Comparison of ENCODE assay signal across 1 cellular context in the genomic region with DNA sequence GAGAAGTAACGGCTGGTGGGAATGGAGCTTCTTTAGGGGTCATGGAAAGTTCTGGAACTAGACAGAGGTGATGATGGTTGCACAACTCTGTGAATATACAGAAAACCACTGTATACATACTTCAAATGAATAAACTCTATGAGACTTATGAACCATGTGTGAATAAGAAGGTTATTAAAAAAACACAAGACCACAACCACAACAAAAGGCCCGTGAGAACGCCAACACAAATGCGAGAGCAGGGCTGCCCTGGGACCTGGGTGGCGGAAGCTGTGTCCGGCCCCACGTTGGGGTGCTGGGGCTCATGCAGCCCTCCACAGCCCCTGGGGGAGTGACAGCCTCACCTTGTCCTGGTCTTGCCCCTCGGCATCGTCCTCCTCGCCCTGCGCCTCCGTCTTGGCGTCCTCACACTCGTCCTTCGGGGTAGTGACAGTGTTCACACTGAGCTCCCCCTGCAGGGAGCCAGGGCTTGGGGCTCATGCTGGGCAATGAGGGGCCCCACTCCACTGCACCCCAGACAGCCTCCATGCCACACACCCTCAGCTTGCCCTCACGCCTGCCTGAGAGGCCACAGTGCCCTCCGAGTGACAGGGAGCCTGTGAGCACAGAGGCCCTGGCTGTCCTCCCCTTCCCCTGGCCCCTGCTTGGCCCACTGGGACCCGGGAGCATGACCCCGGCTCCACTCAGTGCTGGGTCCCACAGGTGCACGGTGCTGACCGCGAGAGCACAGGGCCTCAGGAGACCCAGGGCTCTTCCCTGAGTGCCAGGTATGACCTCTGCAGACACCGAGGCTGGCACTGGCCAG.
TF ChIP-seq lines count a peak whose summit lies in the region.

No MANE protein-coding gene starts in this region.

TF ChIP-seq in SK-N-SH treated with all-trans-retinoic acid at 6 μM for 48 hours, 23 proteins besides CTCF, POLR2A, EP300 and RAD21 (continued from another document):
- TF ChIP-seq SNAI2 (CRISPR knock-in tag; IDR thresholded peaks at IDR 0.05): no peak
- TF ChIP-seq, protein P1, sequence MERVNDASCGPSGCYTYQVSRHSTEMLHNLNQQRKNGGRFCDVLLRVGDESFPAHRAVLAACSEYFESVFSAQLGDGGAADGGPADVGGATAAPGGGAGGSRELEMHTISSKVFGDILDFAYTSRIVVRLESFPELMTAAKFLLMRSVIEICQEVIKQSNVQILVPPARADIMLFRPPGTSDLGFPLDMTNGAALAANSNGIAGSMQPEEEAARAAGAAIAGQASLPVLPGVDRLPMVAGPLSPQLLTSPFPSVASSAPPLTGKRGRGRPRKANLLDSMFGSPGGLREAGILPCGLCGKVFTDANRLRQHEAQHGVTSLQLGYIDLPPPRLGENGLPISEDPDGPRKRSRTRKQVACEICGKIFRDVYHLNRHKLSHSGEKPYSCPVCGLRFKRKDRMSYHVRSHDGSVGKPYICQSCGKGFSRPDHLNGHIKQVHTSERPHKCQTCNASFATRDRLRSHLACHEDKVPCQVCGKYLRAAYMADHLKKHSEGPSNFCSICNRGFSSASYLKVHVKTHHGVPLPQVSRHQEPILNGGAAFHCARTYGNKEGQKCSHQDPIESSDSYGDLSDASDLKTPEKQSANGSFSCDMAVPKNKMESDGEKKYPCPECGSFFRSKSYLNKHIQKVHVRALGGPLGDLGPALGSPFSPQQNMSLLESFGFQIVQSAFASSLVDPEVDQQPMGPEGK (CRISPR knock-in tag; IDR thresholded peaks at IDR 0.05; ENCODE audit: borderline replicate concordance): no peak
- no peak for TF ChIP-seq BACH2 (CRISPR knock-in tag; IDR thresholded peaks at IDR 0.05; ENCODE audit: borderline replicate concordance)
- no peak for TF ChIP-seq ZNF565 (CRISPR knock-in tag; conservative IDR thresholded peaks at IDR 0.05; ENCODE audit: low read depth)
